ENCODE assay signal across 16 cellular contexts in the genomic region with DNA sequence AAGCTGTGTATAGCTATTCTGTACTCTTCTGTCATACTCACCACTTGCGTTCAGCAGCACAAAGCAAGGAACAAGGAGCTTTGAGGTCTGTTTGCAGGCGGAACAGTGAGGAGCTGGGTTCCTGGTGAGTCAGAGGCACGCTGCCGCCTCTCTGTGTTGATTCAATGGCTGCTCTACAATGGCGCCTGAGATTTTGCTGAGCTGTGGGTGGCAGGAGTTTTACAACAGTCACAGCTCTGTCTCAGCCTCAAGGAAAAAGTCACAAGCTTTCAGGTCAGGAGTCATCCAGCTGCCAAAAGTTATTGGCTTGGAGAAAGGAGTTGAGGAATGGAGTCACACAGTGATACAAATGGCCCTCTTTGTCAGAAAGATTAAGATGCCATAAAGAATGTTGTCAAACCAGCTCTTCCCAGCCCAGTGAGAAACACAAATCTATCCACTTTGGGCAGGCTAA.
DNase-seq lines count a peak whose midpoint lies in the region; ATAC-seq and TF ChIP-seq lines count a peak whose summit lies in the region.
"Had no signal": no experiment of that assay in that cellular context is flagged by ENCODE, and none has a peak within 500 bp of the region (broad histone marks: within the 10 kb centered on the region; RNA-seq: fewer than 3 reads in every experiment).

No MANE protein-coding gene starts in this region.

- H2AFZ ChIP-seq in neural progenitor cell (replicated peaks): peak overlapping the region; percentile 58

- TF ChIP-seq CTCF in neural progenitor cell (IDR thresholded peaks at IDR 0.05): no peak

- no peaks in the 10 kb centered on the region for H3K79me2 ChIP-seq in neural progenitor cell (ENCODE audit: low read depth)

- DNase-seq in DMS53 (lab: John Stamatoyannopoulos, UW) (peak; percentile 84), RPMI7951 (ENCODE audit: low read depth) (peak; percentile 77), epithelial cell of prostate (ENCODE audit: low read depth, low spot score) (peak; percentile 61), neural progenitor cell (ENCODE audit: low spot score) (peak; percentile 79), AML-193 (lab: John Stamatoyannopoulos, UW) (no peak), COR-L47 (lab: John Stamatoyannopoulos, UW) (no peak)
- DNase-seq in activated naive CD4-positive, alpha-beta T cell (lab: John Stamatoyannopoulos, UW): no peak
- DNase-seq: DMS79; HFFc6; naive thymus-derived CD4-positive, alpha-beta T cell; NCI-H2081 treated with DMSO at 0.1 percent for 48 hours; stimulated activated CD4-positive, alpha-beta T cell treated with anti-CD3 and anti-CD28 coated beads, Interleukin-15, amount 100 ng/mL, for 24 hours; T-cell had no signal

- no peaks in the 10 kb centered on the region for H3K36me3 Mint-ChIP-seq in neural progenitor cell
- H3K36me3 Mint-ChIP-seq: naive thymus-derived CD4-positive, alpha-beta T cell; T-cell had no signal

- no peaks in the 10 kb centered on the region for H3K36me3 ChIP-seq in neural progenitor cell
- H3K36me3 ChIP-seq: esophagus muscularis mucosa had no signal

- H3K27ac Mint-ChIP-seq in neural progenitor cell: peak overlapping the region; percentile 90
- H3K27ac Mint-ChIP-seq: HFFc6; naive thymus-derived CD4-positive, alpha-beta T cell; T-cell had no signal

- peaks cover 20% of the 10 kb centered on the region for H3K4me1 Mint-ChIP-seq in neural progenitor cell
- H3K4me1 Mint-ChIP-seq: naive thymus-derived CD4-positive, alpha-beta T cell; T-cell had no signal

- peak overlapping the region; percentile 43 for H3K4me2 ChIP-seq in neural progenitor cell
- H3K4me2 ChIP-seq: KMS-11 had no signal

- H3K4me3 ChIP-seq in neural progenitor cell: no peak overlapping the region
- H3K4me3 ChIP-seq: esophagus muscularis mucosa had no signal

- no peaks in the 10 kb centered on the region for H4K20me1 ChIP-seq in neural progenitor cell (ENCODE audit: low read depth)

- ATAC-seq in GM19463 (IDR thresholded peaks at IDR 0.05; ENCODE audit: unreplicated experiment): no peak
- ATAC-seq: naive thymus-derived CD4-positive, alpha-beta T cell; T-cell had no signal

- H3K9ac ChIP-seq in neural progenitor cell: no peak overlapping the region
- H3K9ac ChIP-seq: KMS-11 had no signal

- H3F3A ChIP-seq in neural progenitor cell (ENCODE audit: low read depth): peaks cover 22% of the 10 kb centered on the region

- H3K27ac ChIP-seq in epithelial cell of prostate (peak overlapping the region; percentile 51), neural progenitor cell (peak overlapping the region; percentile 57)
- H3K27ac ChIP-seq: esophagus muscularis mucosa, KMS-11 had no signal

- H3K4me1 ChIP-seq in neural progenitor cell: peaks cover 16% of the 10 kb centered on the region

- H3K9me3 ChIP-seq in neural progenitor cell (ENCODE audit: low read depth): no peaks in the 10 kb centered on the region
- H3K9me3 ChIP-seq: esophagus muscularis mucosa had no signal

- peak overlapping the region; percentile 22 for H3K4me3 Mint-ChIP-seq in neural progenitor cell
- H3K4me3 Mint-ChIP-seq: HFFc6; naive thymus-derived CD4-positive, alpha-beta T cell; T-cell had no signal

- H3K9me3 Mint-ChIP-seq in neural progenitor cell: no peaks in the 10 kb centered on the region
- H3K9me3 Mint-ChIP-seq: HFFc6; naive thymus-derived CD4-positive, alpha-beta T cell; T-cell had no signal

- peaks cover 12% of the 10 kb centered on the region for H3K27me3 Mint-ChIP-seq in neural progenitor cell (ENCODE audit: insufficient read depth, low read depth)

- H3K27me3 ChIP-seq in neural progenitor cell: no peaks in the 10 kb centered on the region
- H3K27me3 ChIP-seq: esophagus muscularis mucosa had no signal

Comparison
In these comparisons a context has a peak if more than half of its experiments do, and no peak if none do; other contexts are left out.
1. DNase-seq: peak in DMS53 (single experiment), RPMI7951 (single experiment), epithelial cell of prostate (single experiment) and neural progenitor cell (single experiment); none in AML-193 (0 of 2), activated naive CD4-positive, alpha-beta T cell (0 of 4) and COR-L47 (single experiment).